ENCODE assay signal across 8 cellular contexts in genomic region chr10:97849101-97849490, GRCh38. TPM values are rescaled to one million over a fixed set of nuclear protein-coding genes. Genes with fewer than 3 reads are reported as not detected.
A peak's percentile ranks its signal among the peaks of the same experiment; 100 is the strongest.
DNase-seq lines count a peak whose midpoint lies in the region; ATAC-seq and TF ChIP-seq lines count a peak whose summit lies in the region.

No MANE protein-coding gene starts in this region.

- TF ChIP-seq CTCF in A673 (conservative IDR thresholded peaks at IDR 0.05; ENCODE audit: low read depth, low read length) = no peak

- POLR2A ChIA-PET in A673 (lab: Charles Lee; ENCODE audit: low non-redundant PET) = no interaction called here

- DNase-seq in A673 (ENCODE audit: low spot score) (no peak), SK-N-MC (ENCODE audit: low read depth, low spot score) (no peak), H4 (ENCODE audit: low spot score) (no peak)
- no peak for DNase-seq in activated CD4-positive, CD25-positive, alpha-beta regulatory T cell (lab: John Stamatoyannopoulos, UW)

- H3K27ac ChIP-seq in A673 (ENCODE audit: low read depth, low read length, poor library complexity, severe bottlenecking) = no peak overlapping the region
- no peak overlapping the region for H3K27ac ChIP-seq in SK-N-MC

- H3K9me3 ChIP-seq in A673 (ENCODE audit: low read depth, low read length, poor library complexity, severe bottlenecking) (no peaks in the 10 kb centered on the region), SK-N-MC (ENCODE audit: low read depth, low read length) (no peaks in the 10 kb centered on the region), iPS-18c (ENCODE audit: control insufficient read depth, insufficient read depth, low read length) (no peaks in the 10 kb centered on the region)

- CTCF ChIA-PET in A673 (lab: Charles Lee) = no interaction called here

- intact Hi-C loops in A673 (cut with micrococcal nuclease; ENCODE audit: unreplicated experiment) = no loop called here

- ATAC-seq in HG03135 (IDR thresholded peaks at IDR 0.05; ENCODE audit: unreplicated experiment) (peak; percentile 20), HG02678 (IDR thresholded peaks at IDR 0.05; ENCODE audit: unreplicated experiment) (no peak), GM19328 (IDR thresholded peaks at IDR 0.05; ENCODE audit: unreplicated experiment) (no peak)

- no peaks in the 10 kb centered on the region for H3K36me3 ChIP-seq in A673 (ENCODE audit: insufficient read depth, low read length, poor library complexity, severe bottlenecking)
- H3K36me3 ChIP-seq in SK-N-MC (ENCODE audit: insufficient read depth, low read length) = no peaks in the 10 kb centered on the region

- peak overlapping the region; percentile 54 for H3K4me3 ChIP-seq in A673 (ENCODE audit: low read depth, low read length, poor library complexity, severe bottlenecking)
- 0 out of 2 replicates have a peak overlapping the region, but pooled peaks have one; percentile 55 for H3K4me3 ChIP-seq in SK-N-MC
- H3K4me3 ChIP-seq in iPS-18c (ENCODE audit: insufficient read depth, low read depth, low read length) = peak overlapping the region; percentile 52; the same call in 1 of the 2 replicates

- no TSS peak for BruUV-seq in A673 (replicated peaks; lab: Mats Ljungman, UMichigan)

- H3K4me1 ChIP-seq in A673 (ENCODE audit: insufficient read depth, low read length, poor library complexity, severe bottlenecking) = no peaks in the 10 kb centered on the region

- H3K27me3 ChIP-seq in A673 (replicated peaks; ENCODE audit: insufficient read depth, low read depth, low read length, poor library complexity) = no peaks in the 10 kb centered on the region

- H3K9ac ChIP-seq in SK-N-MC (ENCODE audit: insufficient read length) = no peak overlapping the region

RNA-seq across cellular contexts. Expression of gene GOLGA7B, which starts 0.5 kb away (rescaled TPM):
- 0.63 and 0.64 TPM in 2 replicates for total RNA-seq in A673 (2021)
- total RNA-seq in H4 (2014; rRNA removed; shearing (Covaris generic)) = 0.04 and 0.08 TPM in 2 replicates
